ENCODE assay signal across 13 cellular contexts in the genomic region with DNA sequence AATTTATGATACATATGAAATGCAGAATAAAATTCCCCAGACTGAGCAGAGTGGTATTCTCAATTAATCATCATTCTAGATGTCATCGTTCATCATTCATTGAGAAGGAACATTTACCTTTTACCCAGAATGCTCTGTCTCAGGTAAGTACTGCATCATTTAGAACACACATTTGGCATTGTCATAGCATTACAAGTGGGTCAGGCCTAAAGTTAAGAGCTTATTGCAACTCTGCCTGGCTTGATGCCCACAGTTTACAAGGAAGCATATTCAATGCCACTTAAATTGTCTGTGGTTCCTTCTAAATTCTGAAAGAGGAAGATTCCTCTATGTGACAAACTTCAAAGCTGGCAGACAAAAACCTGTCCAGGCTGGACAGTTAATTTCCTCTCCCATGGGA.
DNase-seq lines count a peak whose midpoint lies in the region; ATAC-seq, FAIRE-seq and TF ChIP-seq lines count a peak whose summit lies in the region.
"Had no signal": no experiment of that assay in that cellular context is flagged by ENCODE, and none has a peak within 500 bp of the region (broad histone marks: within the 10 kb centered on the region; RNA-seq: fewer than 3 reads in every experiment).

No MANE protein-coding gene starts in this region.

- no peak for DNase-seq in activated CD4-positive, CD25-positive, alpha-beta regulatory T cell (lab: John Stamatoyannopoulos, UW)
- DNase-seq in GM19239 (ENCODE audit: insufficient read length, low spot score) (no peak), epithelial cell of prostate (ENCODE audit: low read depth, low spot score) (peak; percentile 16), prostate gland (ENCODE audit: low spot score) (peak; percentile 9)
- DNase-seq in effector CD8-positive, alpha-beta T cell (lab: John Stamatoyannopoulos, UW), result no peak
- DNase-seq: activated CD8-positive, alpha-beta memory T cell treated with anti-CD3 and anti-CD28 coated beads, Interleukin-2, amount 50 U/mL, for 48 hours; esophagus squamous epithelium; NCI-H2171 treated with DMSO at 0.1 percent for 48 hours; testis had no signal

- no peak overlapping the region for H3K4me3 ChIP-seq in prostate gland
- H3K4me3 ChIP-seq: esophagus squamous epithelium, testis had no signal

- H3K9me3 ChIP-seq in prostate gland, result no peaks in the 10 kb centered on the region
- H3K9me3 ChIP-seq: esophagus squamous epithelium, testis had no signal

- no peak for TF ChIP-seq CTCF in prostate gland (IDR thresholded peaks at IDR 0.05)

- no peaks in the 10 kb centered on the region for H3K4me1 ChIP-seq in prostate gland (replicated peaks)

- no peak for TF ChIP-seq POLR2A in prostate gland (IDR thresholded peaks at IDR 0.05)
- TF ChIP-seq POLR2A in GM18505 (IDR thresholded peaks at IDR 0.05; ENCODE audit: borderline replicate concordance, extremely low read depth, insufficient read depth, insufficient read length), result no peak

- FAIRE-seq in GM19239 (lab: Jason Lieb, UNC), result peak; percentile 21

- peak overlapping the region; percentile 49 for H3K27ac ChIP-seq in epithelial cell of prostate
- no peak overlapping the region for H3K27ac ChIP-seq in prostate gland
- H3K27ac ChIP-seq: esophagus squamous epithelium, KMS-11, testis had no signal

- intact Hi-C loops in prostate gland (cut with DNase I), result no loop called here

- ATAC-seq in activated CD4-positive, CD25-positive, alpha-beta regulatory T cell treated with anti-CD3 and anti-CD28 coated beads, Interleukin-2, amount 50 U/mL, for 24 hours, result peak; percentile 51 to 55
- ATAC-seq in GM18505 (IDR thresholded peaks at IDR 0.05; ENCODE audit: unreplicated experiment) (no peak), HG02642 (IDR thresholded peaks at IDR 0.05; ENCODE audit: poor library complexity, unreplicated experiment) (no peak)

- WGBS in prostate gland, result 97% methylated on average over 1 of the region's 1 CpG

- H3K36me3 ChIP-seq in prostate gland, result no peaks in the 10 kb centered on the region

- no peaks in the 10 kb centered on the region for H3K27me3 ChIP-seq in prostate gland (replicated peaks; ENCODE audit: insufficient read depth)
- H3K27me3 ChIP-seq: esophagus squamous epithelium, testis had no signal

Comparison
In these comparisons a context has a peak if more than half of its experiments do, and no peak if none do; other contexts are left out.
1. ATAC-seq: peak in activated CD4-positive, CD25-positive, alpha-beta regulatory T cell treated with anti-CD3 and anti-CD28 coated beads, Interleukin-2, amount 50 U/mL, for 24 hours (2 of 2); none in GM18505 (single experiment) and HG02642 (single experiment).
2. DNase-seq: peak in epithelial cell of prostate (single experiment) and prostate gland (single experiment); none in activated CD4-positive, CD25-positive, alpha-beta regulatory T cell (0 of 4), GM19239 (single experiment) and effector CD8-positive, alpha-beta T cell (single experiment).